In genomic region chr11:23563591-23563990, GRCh38 we compare ENCODE assay signal across 16 cellular contexts.
DNase-seq lines count a peak whose midpoint lies in the region; TF ChIP-seq lines count a peak whose summit lies in the region.
"Had no signal": no experiment of that assay in that cellular context is flagged by ENCODE, and none has a peak within 500 bp of the region (broad histone marks: within the 10 kb centered on the region; RNA-seq: fewer than 3 reads in every experiment).

No MANE protein-coding gene starts in this region.

- no peaks in the 10 kb centered on the region for H3K36me3 ChIP-seq in neural cell (ENCODE audit: insufficient read depth, low read length)
- no peaks in the 10 kb centered on the region for H3K36me3 ChIP-seq in ovary
- H3K36me3 ChIP-seq: BLaER1 treated with 17β-estradiol and CSF1 and Interleukin-3, amounts not matched to agents 10 nM and 100 nM; HAP-1 had no signal

- no peaks in the 10 kb centered on the region for H3K27me3 ChIP-seq in neural cell (ENCODE audit: insufficient read depth, low read depth, low read length)
- no peaks in the 10 kb centered on the region for H3K27me3 ChIP-seq in ovary
- H3K27me3 ChIP-seq: BLaER1 treated with 17β-estradiol and CSF1 and Interleukin-3, amounts not matched to agents 10 nM and 100 nM had no signal

- no peaks in the 10 kb centered on the region for H3K4me1 ChIP-seq in ovary (ENCODE audit: insufficient read depth)
- H3K4me1 ChIP-seq: A549; BLaER1 treated with 17β-estradiol and CSF1 and Interleukin-3, amounts not matched to agents 10 nM and 100 nM had no signal

- H3K9me3 Mint-ChIP-seq in chondrocyte (ENCODE audit: low read depth) = no peaks in the 10 kb centered on the region
- H3K9me3 Mint-ChIP-seq: CD8-positive, alpha-beta T cell had no signal

- no peak for TF ChIP-seq RAD21 in neural cell (conservative IDR thresholded peaks at IDR 0.05)

- H3K36me3 Mint-ChIP-seq in chondrocyte (ENCODE audit: low read depth) = no peaks in the 10 kb centered on the region
- H3K36me3 Mint-ChIP-seq: CD8-positive, alpha-beta T cell had no signal

- no peak for TF ChIP-seq POLR2A in ovary (IDR thresholded peaks at IDR 0.05)

- peaks cover 14% of the 10 kb centered on the region for H3F3A ChIP-seq in neural cell (ENCODE audit: insufficient read depth, low read length, poor library complexity, severe bottlenecking)

- H3K27ac Mint-ChIP-seq in chondrocyte (ENCODE audit: unreplicated experiment) = no peak overlapping the region
- H3K27ac Mint-ChIP-seq: B cell; CD8-positive, alpha-beta T cell had no signal

- peak overlapping the region; percentile 53 for H3K27ac ChIP-seq in neural cell (ENCODE audit: low read length)
- H3K27ac ChIP-seq in ovary = no peak overlapping the region
- H3K27ac ChIP-seq: 22Rv1; A549; BLaER1 treated with 17β-estradiol and CSF1 and Interleukin-3, amounts not matched to agents 10 nM and 100 nM had no signal

- no peaks in the 10 kb centered on the region for H4K20me1 ChIP-seq in neural cell (ENCODE audit: insufficient read depth)
- H4K20me1 ChIP-seq: BLaER1 treated with 17β-estradiol and CSF1 and Interleukin-3, amounts not matched to agents 10 nM and 100 nM had no signal

- no peaks in the 10 kb centered on the region for H3K9me2 ChIP-seq in neural cell (ENCODE audit: insufficient read depth, low read length)

- H2AFZ ChIP-seq in neural cell (ENCODE audit: low read depth, low read length) = no peak overlapping the region

- DNase-seq in AG09319 (ENCODE audit: extremely low read depth, low read depth) = peak; percentile 20
- DNase-seq in NCI-H69 (lab: John Stamatoyannopoulos, UW) = peak; percentile 33
- peak; percentile 4 for DNase-seq in choroid plexus epithelial cell (ENCODE audit: low read depth)
- DNase-seq in NCI-H2227 treated with DMSO at 0.1 percent for 48 hours (lab: John Stamatoyannopoulos, UW) = no peak
- no peak for DNase-seq in ovary
- no peak for DNase-seq in chondrocyte (ENCODE audit: low spot score)
- DNase-seq: Calu3; CD8-positive, alpha-beta T cell; EL had no signal

- H3K27me3 Mint-ChIP-seq in chondrocyte (ENCODE audit: low read depth) = no peaks in the 10 kb centered on the region
- H3K27me3 Mint-ChIP-seq: B cell had no signal

- no peak overlapping the region for H3K9ac ChIP-seq in neural cell (ENCODE audit: low read length)
- H3K9ac ChIP-seq: BLaER1 treated with 17β-estradiol and CSF1 and Interleukin-3, amounts not matched to agents 10 nM and 100 nM had no signal

- H3K4me3 ChIP-seq in choroid plexus epithelial cell (ENCODE audit: low read depth, low read length) = no peak overlapping the region
- no peak overlapping the region for H3K4me3 ChIP-seq in neural cell (ENCODE audit: low read length)
- no peak overlapping the region for H3K4me3 ChIP-seq in ovary
- H3K4me3 ChIP-seq: A549; BLaER1 treated with 17β-estradiol and CSF1 and Interleukin-3, amounts not matched to agents 10 nM and 100 nM; GM12878; HAP-1 had no signal

- no peak overlapping the region for H3K4me2 ChIP-seq in neural cell (ENCODE audit: low read length)
- H3K4me2 ChIP-seq: A549; BLaER1 treated with 17β-estradiol and CSF1 and Interleukin-3, amounts not matched to agents 10 nM and 100 nM had no signal

- no peak overlapping the region for H3K4me3 Mint-ChIP-seq in chondrocyte (ENCODE audit: unreplicated experiment)
- H3K4me3 Mint-ChIP-seq: B cell; CD8-positive, alpha-beta T cell had no signal

- intact Hi-C loops in ovary (cut with DNase I) = no loop called here

- no peaks in the 10 kb centered on the region for H3K79me2 ChIP-seq in neural cell (replicated peaks; ENCODE audit: insufficient read depth, low read length)

- TF ChIP-seq CTCF in AG09319 (IDR thresholded peaks at IDR 0.05; ENCODE audit: low read depth, low read length) (no peak), choroid plexus epithelial cell (conservative IDR thresholded peaks at IDR 0.05; ENCODE audit: low read depth, low read length) (no peak), neural cell (IDR thresholded peaks at IDR 0.05; ENCODE audit: poor library complexity, severe bottlenecking) (no peak), ovary (IDR thresholded peaks at IDR 0.05) (no peak), chondrocyte (IDR thresholded peaks at IDR 0.05) (no peak)

- H3K9me3 ChIP-seq in neural cell (ENCODE audit: low read length) (no peaks in the 10 kb centered on the region), ovary (no peaks in the 10 kb centered on the region)
- H3K9me3 ChIP-seq: BLaER1 treated with 17β-estradiol and CSF1 and Interleukin-3, amounts not matched to agents 10 nM and 100 nM; HAP-1 had no signal

- TF ChIP-seq EP300 in neural cell (conservative IDR thresholded peaks at IDR 0.05; ENCODE audit: poor library complexity, severe bottlenecking) (no peak), ovary (IDR thresholded peaks at IDR 0.05) (no peak)

- no peaks in the 10 kb centered on the region for H3K4me1 Mint-ChIP-seq in chondrocyte (ENCODE audit: low read depth)
- H3K4me1 Mint-ChIP-seq: B cell had no signal

TF ChIP-seq in neural cell, 6 proteins besides CTCF, POLR2A, EP300 and RAD21:
- TF ChIP-seq MXI1 (conservative IDR thresholded peaks at IDR 0.05; ENCODE audit: poor library complexity, severe bottlenecking) (no peak), POLR2AphosphoS5 (IDR thresholded peaks at IDR 0.05) (no peak), REST (IDR thresholded peaks at IDR 0.05; ENCODE audit: borderline replicate concordance) (no peak), SMC3 (conservative IDR thresholded peaks at IDR 0.05; ENCODE audit: poor library complexity) (no peak)

Comparison
In these comparisons a context has a peak if more than half of its experiments do, and no peak if none do; other contexts are left out.
1. DNase-seq: peak in AG09319 (single experiment), NCI-H69 (single experiment) and choroid plexus epithelial cell (single experiment); none in NCI-H2227 treated with DMSO at 0.1 percent for 48 hours (single experiment), ovary (0 of 5) and chondrocyte (single experiment).